ENCODE assay signal across 9 cellular contexts in the genomic region with DNA sequence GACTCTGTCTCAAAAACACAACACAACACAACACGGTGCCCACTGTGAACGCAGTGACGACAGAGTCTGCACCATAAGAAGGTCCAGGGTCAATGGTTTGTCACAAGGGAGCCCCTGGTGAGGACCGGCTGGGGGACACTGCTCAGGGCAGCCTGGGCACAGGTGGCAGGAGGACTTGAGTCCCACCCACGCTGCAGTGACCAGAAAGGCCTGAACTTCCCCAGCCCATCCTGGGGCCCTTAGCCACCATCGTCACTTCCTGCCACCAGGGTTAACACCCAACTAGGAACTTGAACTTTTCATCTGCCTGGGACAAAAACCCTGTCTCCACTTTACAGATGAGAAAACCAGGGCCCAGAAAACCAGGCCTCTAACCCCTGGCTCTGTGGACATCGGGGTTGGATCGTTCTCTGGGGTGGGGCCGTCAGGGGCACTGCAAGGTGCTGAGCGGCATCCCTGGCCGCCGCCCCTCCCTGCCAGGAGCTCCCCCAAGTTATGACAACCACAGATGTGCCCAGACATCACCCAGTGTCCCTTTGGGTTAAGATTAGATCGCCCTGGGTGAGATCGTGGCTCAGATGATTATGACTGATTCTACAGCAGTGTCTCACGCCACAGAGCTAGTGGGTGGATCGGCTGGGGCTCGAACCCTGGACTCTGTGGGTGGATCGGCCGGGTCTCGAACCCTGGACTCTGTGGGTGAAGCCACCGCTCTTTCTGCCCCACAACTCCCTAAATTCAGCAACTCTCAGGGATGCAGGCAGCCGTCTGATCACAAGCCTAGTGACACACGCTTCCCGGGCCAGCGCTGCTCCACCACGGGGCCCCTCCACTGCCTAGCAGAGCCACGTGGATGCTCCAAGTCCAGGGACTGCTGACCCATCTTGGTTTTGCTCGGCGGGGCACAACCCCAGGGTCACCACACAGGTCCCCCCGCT. TPM values are rescaled to one million over a fixed set of nuclear protein-coding genes. Genes with fewer than 3 reads are reported as not detected.
DNase-seq lines count a peak whose midpoint lies in the region; ATAC-seq and TF ChIP-seq lines count a peak whose summit lies in the region.
"Had no signal": no experiment of that assay in that cellular context is flagged by ENCODE, and none has a peak within 500 bp of the region (broad histone marks: within the 10 kb centered on the region; RNA-seq: fewer than 3 reads in every experiment).

No MANE protein-coding gene starts in this region.

- H3K4me1 ChIP-seq in BLaER1 (peaks cover 100% of the 10 kb centered on the region), lower lobe of right lung (peaks cover 52% of the 10 kb centered on the region), ovary (ENCODE audit: insufficient read depth) (no peaks in the 10 kb centered on the region)

- peaks cover 40% of the 10 kb centered on the region for H3K36me3 ChIP-seq in BLaER1
- peaks cover 77% of the 10 kb centered on the region for H3K36me3 ChIP-seq in lower lobe of right lung
- no peaks in the 10 kb centered on the region for H3K36me3 ChIP-seq in ovary

- WGBS in ovary, 3 donors, result 84 to 87% (median 87%) methylated on average over 30 of the region's 30 CpGs

- TF ChIP-seq CTCF in lower lobe of right lung (IDR thresholded peaks at IDR 0.05) (no peak), ovary (IDR thresholded peaks at IDR 0.05) (no peak)

- peaks cover 88% of the 10 kb centered on the region for H4K20me1 ChIP-seq in BLaER1

- no peak for TF ChIP-seq POLR2A in ovary (IDR thresholded peaks at IDR 0.05)

- H3K27me3 ChIP-seq in BLaER1 (no peaks in the 10 kb centered on the region), lower lobe of right lung (ENCODE audit: low read depth) (no peaks in the 10 kb centered on the region), ovary (no peaks in the 10 kb centered on the region)

- H3K4me2 ChIP-seq in BLaER1, result peak overlapping the region; percentile 88

- intact Hi-C loops in lower lobe of right lung (cut with DNase I) (no loop called here), ovary (cut with DNase I) (no loop called here)

- H3K9ac ChIP-seq in BLaER1, result peak overlapping the region; percentile 65

- peak overlapping the region; percentile 83 for H3K27ac ChIP-seq in BLaER1
- peak overlapping the region; percentile 78 for H3K27ac ChIP-seq in lower lobe of right lung
- H3K27ac ChIP-seq in ovary, result no peak overlapping the region

- ATAC-seq in lower lobe of right lung (peak; percentile 49 to 72), HG03108 (IDR thresholded peaks at IDR 0.05; ENCODE audit: unreplicated experiment) (no peak)

- DNase-seq in KG1 (lab: John Stamatoyannopoulos, UW) (peak; percentile 56), lower lobe of right lung (peak; percentile 85), DMS53 treated with DMSO at 0.1 percent for 48 hours (lab: John Stamatoyannopoulos, UW; ENCODE audit: unreplicated experiment) (no peak), ovary (no peak), LoVo (ENCODE audit: low spot score) (no peak)
- DNase-seq in activated CD8-positive, alpha-beta memory T cell treated with anti-CD3 and anti-CD28 coated beads, Interleukin-2, amount 50 U/mL, for 48 hours, result peak; percentile 75
- DNase-seq: NCI-H187 had no signal

- H3K9me3 ChIP-seq in BLaER1 (no peaks in the 10 kb centered on the region), lower lobe of right lung (no peaks in the 10 kb centered on the region), ovary (no peaks in the 10 kb centered on the region)

- no peak overlapping the region for H3K4me3 ChIP-seq in BLaER1
- peak overlapping the region; percentile 52 for H3K4me3 ChIP-seq in lower lobe of right lung
- H3K4me3 ChIP-seq in ovary, result no peak overlapping the region

- TF ChIP-seq EP300 in ovary (IDR thresholded peaks at IDR 0.05), result no peak

RNA-seq across cellular contexts. Expression of gene MOB3A, which starts 14.0 kb away (rescaled TPM):
- total RNA-seq in lower lobe of right lung (69.2 TPM), ovary (10 to 100 TPM; 16.6 to 61.5 (median 47.8) TPM)
- 10 to 100 TPM; 21.1 to 22.5 TPM for polyA plus RNA-seq in ovary

RNA-seq across cellular contexts. Expression of gene IZUMO4, which starts 14.6 kb away (rescaled TPM):
- total RNA-seq in lower lobe of right lung, result 7.4 TPM
- 10 to 100 TPM in 5 of 7 donors, 1 to 10 TPM in 2; 4.5 to 24.5 (median 10.7) TPM for total RNA-seq in ovary
- polyA plus RNA-seq in ovary, result 10 to 100 TPM in 1 of 2 donors, 1 to 10 TPM in 1; 1.8 to 31.7 TPM

RNA-seq across cellular contexts. Expression of gene MKNK2, which starts 31.1 kb away (rescaled TPM):
- 268 TPM for total RNA-seq in lower lobe of right lung
- 100 to 1,000 TPM in 5 of 7 donors, 10 to 100 TPM in 2; 58.3 to 186 (median 122) TPM for total RNA-seq in ovary
- 10 to 100 TPM; 22.1 to 69.5 TPM for polyA plus RNA-seq in ovary

Comparison
In these comparisons a context has a peak if more than half of its experiments do, and no peak if none do; other contexts are left out.
1. H3K27ac ChIP-seq: peak in BLaER1 (single experiment) and lower lobe of right lung (single experiment); none in ovary (0 of 2).
2. DNase-seq: peak in KG1 (single experiment), activated CD8-positive, alpha-beta memory T cell treated with anti-CD3 and anti-CD28 coated beads, Interleukin-2, amount 50 U/mL, for 48 hours (single experiment) and lower lobe of right lung (single experiment); none in DMS53 treated with DMSO at 0.1 percent for 48 hours (single experiment), ovary (0 of 5) and LoVo (single experiment).